Comparison of ENCODE assay signal across 9 cellular contexts in genomic region chr2:186544255-186544675, GRCh38. TPM values are rescaled to one million over a fixed set of nuclear protein-coding genes. Genes with fewer than 3 reads are reported as not detected.
DNase-seq lines count a peak whose midpoint lies in the region; TF ChIP-seq lines count a peak whose summit lies in the region.
"Had no signal": no experiment of that assay in that cellular context is flagged by ENCODE, and none has a peak within 500 bp of the region (broad histone marks: within the 10 kb centered on the region; RNA-seq: fewer than 3 reads in every experiment).

No MANE protein-coding gene starts in this region.

- H3K36me3 ChIP-seq in iPS-18a (ENCODE audit: control insufficient read depth, low read depth, low read length): no peaks in the 10 kb centered on the region
- no peaks in the 10 kb centered on the region for H3K36me3 ChIP-seq in subcutaneous abdominal adipose tissue (ENCODE audit: control insufficient read depth in 5 of 5, insufficient read depth in 5 of 5, low read length in 5 of 5)
- no peaks in the 10 kb centered on the region for H3K36me3 ChIP-seq in MM.1S (replicated peaks; ENCODE audit: insufficient read depth, low read length)

- no peaks in the 10 kb centered on the region for H4K20me1 ChIP-seq in MM.1S (ENCODE audit: insufficient read depth, low read length)

- H3K4me1 Mint-ChIP-seq in HFFc6 (ENCODE audit: low read depth): peaks cover 22% of the 10 kb centered on the region

- H3K27me3 Mint-ChIP-seq in HFFc6 (ENCODE audit: insufficient read depth): no peaks in the 10 kb centered on the region

- H3K9ac ChIP-seq in iPS-18a (ENCODE audit: low read length): peak overlapping the region; percentile 68
- H3K9ac ChIP-seq in subcutaneous abdominal adipose tissue (ENCODE audit: low read length in 5 of 5): peak overlapping the region in 4 of 5 donors; percentile 30 to 77 (median 64)
- no peak overlapping the region for H3K9ac ChIP-seq in MM.1S (ENCODE audit: low read length)

- DNase-seq in HFFc6: peak; percentile 77
- peak; percentile 90 for DNase-seq in amniotic epithelial cell (ENCODE audit: low read depth)
- no peak for DNase-seq in activated gamma-delta T cell (lab: John Stamatoyannopoulos, UW)
- no peak for DNase-seq in MM.1S
- no peak for DNase-seq in stimulated activated naive CD4-positive, alpha-beta T cell (lab: John Stamatoyannopoulos, UW)
- DNase-seq in NCI-H345 (lab: John Stamatoyannopoulos, UW): no peak
- DNase-seq: SHP77 had no signal

- H3K4me2 ChIP-seq in MM.1S (ENCODE audit: low read depth, low read length): no peak overlapping the region

- peak overlapping the region; percentile 18 for H3K4me3 ChIP-seq in iPS-18a (ENCODE audit: low read length)
- no peak overlapping the region for H3K4me3 ChIP-seq in subcutaneous abdominal adipose tissue (ENCODE audit: low read depth in 1 of 5, low read length in 5 of 5)
- H3K4me3 ChIP-seq in MM.1S (ENCODE audit: low read length): no peak overlapping the region

- H3K9me3 ChIP-seq in iPS-18a (ENCODE audit: control insufficient read depth, low read depth, low read length) (no peaks in the 10 kb centered on the region), subcutaneous abdominal adipose tissue (ENCODE audit: control insufficient read depth in 5 of 5, low read length in 5 of 5) (no peaks in the 10 kb centered on the region), MM.1S (replicated peaks; ENCODE audit: insufficient read depth, low read length) (no peaks in the 10 kb centered on the region)

- no peaks in the 10 kb centered on the region for H3K9me2 ChIP-seq in MM.1S (replicated peaks; ENCODE audit: insufficient read depth, low read length)

- no peaks in the 10 kb centered on the region for H3K79me2 ChIP-seq in MM.1S (ENCODE audit: low read length)

- no peaks in the 10 kb centered on the region for H3K9me3 Mint-ChIP-seq in HFFc6

- TF ChIP-seq CTCF in HFFc6 (IDR thresholded peaks at IDR 0.05): no peak
- no peak for TF ChIP-seq CTCF in MM.1S (IDR thresholded peaks at IDR 0.05; ENCODE audit: low read length)

- no peak overlapping the region; the same call in 1 of the 2 replicates for H3K27ac Mint-ChIP-seq in HFFc6

- no peak overlapping the region; the same call in none of the 2 replicates for H3K4me3 Mint-ChIP-seq in HFFc6

- H3K4me1 ChIP-seq in iPS-18a (ENCODE audit: control insufficient read depth, low read depth, low read length): peaks cover 46% of the 10 kb centered on the region
- H3K4me1 ChIP-seq in subcutaneous abdominal adipose tissue (ENCODE audit: control insufficient read depth in 5 of 5, insufficient read depth in 5 of 5, low read length in 5 of 5): peaks cover 0 to 26% (median 24%) of the 10 kb centered on the region in 5 donors
- H3K4me1 ChIP-seq in MM.1S (ENCODE audit: low read length): no peaks in the 10 kb centered on the region

- H3K27me3 ChIP-seq in iPS-18a (ENCODE audit: control insufficient read depth, insufficient read depth, low read length) (no peaks in the 10 kb centered on the region), subcutaneous abdominal adipose tissue (ENCODE audit: control insufficient read depth in 5 of 5, insufficient read depth in 4 of 5, low read length in 5 of 5) (no peaks in the 10 kb centered on the region), MM.1S (replicated peaks; ENCODE audit: insufficient read depth, low read length) (no peaks in the 10 kb centered on the region)

- H3K27ac ChIP-seq in iPS-18a (ENCODE audit: low read length) (peak overlapping the region; percentile 93), subcutaneous abdominal adipose tissue (ENCODE audit: low read depth, low read length) (peak overlapping the region; percentile 92), MM.1S (ENCODE audit: low read length) (no peak overlapping the region)

- H3F3A ChIP-seq in MM.1S (ENCODE audit: insufficient read depth, low read length): no peaks in the 10 kb centered on the region

- no peak overlapping the region for H2AFZ ChIP-seq in MM.1S (ENCODE audit: low read length)

- no peaks in the 10 kb centered on the region for H3K36me3 Mint-ChIP-seq in HFFc6 (ENCODE audit: low read depth)

RNA-seq across cellular contexts. Expression of gene ITGAV, which starts 45.6 kb away (rescaled TPM):
- 10 to 100 TPM; 66.9 to 88.1 (median 80.7) TPM for total RNA-seq in HFFc6 (2021; fragmentation: NEBNext Ultra II Directional; extraction: Animal tissue kit (Norgen Biotek cat#: 25700))

RNA-seq across cellular contexts. Expression of gene ZC3H15, which starts 58.2 kb away (rescaled TPM):
- 10 to 100 TPM; 57.8 to 67.7 (median 63.8) TPM for total RNA-seq in HFFc6 (2021; fragmentation: NEBNext Ultra II Directional; extraction: Animal tissue kit (Norgen Biotek cat#: 25700))

Comparison
In these comparisons a context has a peak if more than half of its experiments do, and no peak if none do; other contexts are left out.
1. DNase-seq: peak in HFFc6 (single experiment) and amniotic epithelial cell (single experiment); none in activated gamma-delta T cell (single experiment), MM.1S (single experiment), stimulated activated naive CD4-positive, alpha-beta T cell (0 of 6) and NCI-H345 (single experiment).